Comparison of ENCODE assay signal across 11 cellular contexts in genomic region chr1:86082183-86082582, GRCh38.
A peak's percentile ranks its signal among the peaks of the same experiment; 100 is the strongest.
DNase-seq lines count a peak whose midpoint lies in the region; ATAC-seq and TF ChIP-seq lines count a peak whose summit lies in the region.
"Had no signal": no experiment of that assay in that cellular context is flagged by ENCODE, and none has a peak within 500 bp of the region (broad histone marks: within the 10 kb centered on the region; RNA-seq: fewer than 3 reads in every experiment).

No MANE protein-coding gene starts in this region.

- no peak overlapping the region for H3K4me3 Mint-ChIP-seq in nephron progenitor cell

- peak; percentile 19 for TF ChIP-seq CTCF in nephron progenitor cell (IDR thresholded peaks at IDR 0.05)

- no peaks in the 10 kb centered on the region for H3K4me1 Mint-ChIP-seq in nephron progenitor cell

- ATAC-seq in HG03103 (IDR thresholded peaks at IDR 0.05; ENCODE audit: low read depth, unreplicated experiment), result peak; percentile 47

- H3K9me3 Mint-ChIP-seq in nephron progenitor cell, result peaks cover 17% of the 10 kb centered on the region

- no peak overlapping the region for H3K27ac Mint-ChIP-seq in nephron progenitor cell

- DNase-seq in DMS 273 (lab: John Stamatoyannopoulos, UW; ENCODE audit: unreplicated experiment), result peak; percentile 18
- DNase-seq in DMS 273 treated with DMSO at 0.1 percent for 48 hours (lab: John Stamatoyannopoulos, UW), result no peak
- peak; percentile 3 for DNase-seq in SK-N-DZ (ENCODE audit: low spot score)
- no peak for DNase-seq in nephron progenitor cell
- no peak for DNase-seq in iPS-NIHi11 (ENCODE audit: low spot score)
- DNase-seq in NCI-H2227 (lab: John Stamatoyannopoulos, UW; ENCODE audit: unreplicated experiment), result no peak
- DNase-seq in D341Med (ENCODE audit: low spot score), result no peak
- DNase-seq: cerebellar nuclear complex; small intestine; stimulated activated CD8-positive, alpha-beta memory T cell treated with anti-CD3 and anti-CD28 coated beads, Interleukin-4, amount 100 ng/mL, for 48 hours had no signal

- H3K36me3 Mint-ChIP-seq in nephron progenitor cell (ENCODE audit: low read depth), result no peaks in the 10 kb centered on the region

- H3K27me3 Mint-ChIP-seq in nephron progenitor cell (ENCODE audit: low read depth, poor library complexity), result no peaks in the 10 kb centered on the region

Comparison
In these comparisons a context has a peak if more than half of its experiments do, and no peak if none do; other contexts are left out.
1. DNase-seq: peak in DMS 273 (single experiment) and SK-N-DZ (single experiment); none in DMS 273 treated with DMSO at 0.1 percent for 48 hours (single experiment), nephron progenitor cell (single experiment), iPS-NIHi11 (single experiment), NCI-H2227 (single experiment) and D341Med (single experiment).